Comparison of ENCODE assay signal across 7 cellular contexts in the genomic region with DNA sequence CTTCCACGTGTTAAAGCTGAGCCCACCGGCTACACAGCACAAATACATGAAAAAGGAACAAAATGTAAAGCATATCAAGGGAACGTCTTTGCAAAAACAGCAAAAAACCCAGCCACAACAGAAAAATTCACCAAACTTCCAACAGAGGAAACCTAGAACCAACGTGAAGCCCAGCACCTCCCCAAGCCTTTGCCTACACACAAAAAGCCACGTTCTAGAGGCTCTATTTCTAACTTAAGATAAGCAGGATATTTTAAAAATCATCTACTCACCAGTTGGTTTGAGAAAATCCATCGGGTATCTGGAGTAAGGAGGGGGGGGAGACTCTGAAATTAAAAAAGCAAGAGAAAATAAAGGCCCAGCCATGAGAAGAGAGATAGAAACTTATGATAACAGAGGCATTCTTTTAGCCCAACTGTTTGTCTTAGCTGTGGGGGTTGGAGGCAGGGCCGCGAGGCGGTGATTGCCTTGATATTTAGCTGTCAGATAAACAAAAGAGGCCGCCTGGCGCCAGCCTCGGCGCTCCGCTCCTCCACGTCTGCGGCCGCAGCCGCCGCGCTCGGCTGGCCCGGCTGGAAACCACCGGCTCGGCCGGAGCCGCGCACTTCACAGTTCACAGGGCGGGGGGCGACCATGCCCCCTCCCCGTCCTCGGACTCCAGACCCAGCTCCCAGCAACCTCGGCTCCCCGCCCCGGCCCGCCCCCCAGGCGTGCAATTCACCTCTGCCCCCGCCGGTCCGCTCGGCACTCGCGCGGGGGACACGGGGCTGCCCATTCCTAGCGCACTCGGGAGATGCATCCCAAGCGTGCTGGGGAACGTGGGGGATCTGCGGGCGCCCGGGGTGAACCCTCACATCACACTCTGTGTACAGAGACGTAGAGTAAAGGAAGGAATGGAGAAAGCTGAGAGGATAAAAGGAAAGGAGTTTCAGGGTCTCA. TPM values are rescaled to one million over a fixed set of nuclear protein-coding genes. Genes with fewer than 3 reads are reported as not detected.
DNase-seq lines count a peak whose midpoint lies in the region; ATAC-seq and TF ChIP-seq lines count a peak whose summit lies in the region.

No MANE protein-coding gene starts in this region.

- H3K27me3 Mint-ChIP-seq in endothelial cell (ENCODE audit: unreplicated experiment) (peaks cover 7% of the 10 kb centered on the region), type B pancreatic cell (no peaks in the 10 kb centered on the region)

- H3K36me3 Mint-ChIP-seq in endothelial cell (ENCODE audit: low read depth, unreplicated experiment) (peaks cover 22% of the 10 kb centered on the region), type B pancreatic cell (peaks cover 33% of the 10 kb centered on the region)

- H3K4me1 ChIP-seq in mononuclear cell (ENCODE audit: insufficient read depth, low read length): peaks cover 71% of the 10 kb centered on the region

- H3K9me3 ChIP-seq in mononuclear cell (ENCODE audit: low read depth, low read length): no peaks in the 10 kb centered on the region

- H3K4me3 Mint-ChIP-seq in endothelial cell (ENCODE audit: unreplicated experiment) (peak overlapping the region; percentile 99), type B pancreatic cell (peak overlapping the region; percentile 91)

- peak overlapping the region; percentile 69 for H3K4me3 ChIP-seq in mononuclear cell (ENCODE audit: low read length)

- H3K4me1 Mint-ChIP-seq in endothelial cell (ENCODE audit: unreplicated experiment): peaks cover 45% of the 10 kb centered on the region
- peaks cover 52% of the 10 kb centered on the region for H3K4me1 Mint-ChIP-seq in type B pancreatic cell (ENCODE audit: unreplicated experiment)

- H3K27ac Mint-ChIP-seq in endothelial cell (ENCODE audit: unreplicated experiment) (peak overlapping the region; percentile 77), type B pancreatic cell (peak overlapping the region; percentile 92)

- no peaks in the 10 kb centered on the region for H3K27me3 ChIP-seq in mononuclear cell (ENCODE audit: insufficient read depth, low read length)

- DNase-seq in NCI-H1105 treated with DMSO at 0.1 percent for 48 hours (lab: John Stamatoyannopoulos, UW): peak; percentile 62
- DNase-seq in activated CD4-positive, alpha-beta T cell treated with anti-CD3 and anti-CD28 coated beads, Interleukin-2, amount 50 U/mL, for 1 hour: peak; percentile 63
- peak; percentile 58 for DNase-seq in endothelial cell (ENCODE audit: low spot score)
- DNase-seq in type B pancreatic cell (ENCODE audit: extremely low spot score, unreplicated experiment): no peak
- DNase-seq in middle frontal gyrus (ENCODE audit: extremely low spot score, low spot score): no peak

- TF ChIP-seq CTCF in endothelial cell (IDR thresholded peaks at IDR 0.05; ENCODE audit: unreplicated experiment) (no peak), type B pancreatic cell (conservative IDR thresholded peaks at IDR 0.05) (no peak)

- H3K9me3 Mint-ChIP-seq in endothelial cell (ENCODE audit: unreplicated experiment) (no peaks in the 10 kb centered on the region), type B pancreatic cell (no peaks in the 10 kb centered on the region)

- ATAC-seq in GM18505 (IDR thresholded peaks at IDR 0.05; ENCODE audit: unreplicated experiment): no peak

- TF ChIP-seq POLR2A in GM18505 (IDR thresholded peaks at IDR 0.05; ENCODE audit: borderline replicate concordance, extremely low read depth, insufficient read depth, insufficient read length): peak; percentile 41

RNA-seq across cellular contexts. Expression of gene SMAD7, which starts 2.4 kb away (rescaled TPM):
- total RNA-seq in endothelial cell (ENCODE audit: unreplicated experiment): 30.1 TPM
- total RNA-seq in mononuclear cell: 89.7 TPM
- 17.8 and 30.9 TPM in 2 replicates for total RNA-seq in type B pancreatic cell (ENCODE audit: low replicate concordance)

Comparison
In these comparisons a context has a peak if more than half of its experiments do, and no peak if none do; other contexts are left out.
1. DNase-seq: peak in NCI-H1105 treated with DMSO at 0.1 percent for 48 hours (single experiment), activated CD4-positive, alpha-beta T cell treated with anti-CD3 and anti-CD28 coated beads, Interleukin-2, amount 50 U/mL, for 1 hour (single experiment) and endothelial cell (single experiment); none in type B pancreatic cell (single experiment) and middle frontal gyrus (single experiment).